28 cellular contexts compared by ENCODE assay signal in the genomic region with DNA sequence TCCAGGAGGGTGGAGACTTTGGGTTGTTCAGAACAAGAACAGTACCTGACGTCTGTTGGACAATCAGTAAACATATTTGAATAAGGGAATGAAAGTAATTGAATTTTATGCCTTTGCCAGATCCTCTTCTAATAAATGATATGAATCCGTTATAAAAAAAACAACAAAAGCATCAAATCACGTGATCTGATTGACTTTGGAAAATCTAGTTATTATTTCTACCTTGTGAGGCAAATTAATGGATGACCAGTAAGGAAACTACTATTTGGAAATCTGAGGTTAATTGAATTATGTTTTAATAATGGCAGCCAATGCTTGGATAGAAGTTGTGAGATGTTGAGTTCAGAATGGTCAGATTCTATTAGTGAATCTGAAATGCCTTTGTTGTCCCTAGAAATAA.
"Had no signal": no experiment of that assay in that cellular context is flagged by ENCODE, and none has a peak within 500 bp of the region (broad histone marks: within the 10 kb centered on the region; RNA-seq: fewer than 3 reads in every experiment).

No MANE protein-coding gene starts in this region.

- H3K4me3 ChIP-seq: colonic mucosa, coronary artery, dorsolateral prefrontal cortex, esophagus muscularis mucosa, esophagus squamous epithelium, gastrocnemius medialis, gastroesophageal sphincter, heart left ventricle, heart right ventricle had no signal

- DNase-seq: colonic mucosa; cortex of kidney; dermis blood vessel endothelial cell; dorsolateral prefrontal cortex; effector CD4-positive, alpha-beta T cell; effector CD8-positive, alpha-beta T cell; effector memory CD4-positive, alpha-beta T cell; effector memory CD8-positive, alpha-beta T cell; endodermal cell; erythroblast; esophagus squamous epithelium; foreskin fibroblast; foreskin keratinocyte; foreskin melanocyte; gastrocnemius medialis; glutamatergic neuron; head of caudate nucleus; heart left ventricle; heart right ventricle had no signal

- H3K27ac ChIP-seq: colonic mucosa, coronary artery, dorsolateral prefrontal cortex, epithelial cell of prostate, esophagus muscularis mucosa, esophagus squamous epithelium, foreskin keratinocyte, gastrocnemius medialis, gastroesophageal sphincter, heart left ventricle, heart right ventricle had no signal

- ATAC-seq: effector memory CD8-positive, alpha-beta T cell; esophagus mucosa; foreskin keratinocyte; gastrocnemius medialis; gastroesophageal sphincter; heart left ventricle; heart right ventricle had no signal

- H3K9me3 ChIP-seq: colonic mucosa, esophagus muscularis mucosa, esophagus squamous epithelium, gastrocnemius medialis, gastroesophageal sphincter, heart left ventricle, heart right ventricle had no signal

- H3K36me3 ChIP-seq: colonic mucosa, esophagus muscularis mucosa, esophagus squamous epithelium, gastrocnemius medialis, gastroesophageal sphincter, heart left ventricle, heart right ventricle had no signal

- H3K4me1 ChIP-seq: colonic mucosa, esophagus squamous epithelium, foreskin keratinocyte, gastrocnemius medialis, heart left ventricle had no signal

- FAIRE-seq: colon, endometrium, endothelial cell of umbilical vein, frontal cortex had no signal

- H3K27me3 ChIP-seq: colonic mucosa, esophagus squamous epithelium, foreskin keratinocyte, gastrocnemius medialis, gastroesophageal sphincter, heart left ventricle had no signal
